ENCODE assay signal across 8 cellular contexts in genomic region chr9:127204771-127205470, GRCh38. TPM values are rescaled to one million over a fixed set of nuclear protein-coding genes. Genes with fewer than 3 reads are reported as not detected.
DNase-seq lines count a peak whose midpoint lies in the region; ATAC-seq and TF ChIP-seq lines count a peak whose summit lies in the region.

No MANE protein-coding gene starts in this region.

- no peaks in the 10 kb centered on the region for H3K9me3 Mint-ChIP-seq in T-helper 2 cell treated with Interferon-gamma antibody and Interleukin-4, amounts not matched to agents 5 μg/mL and 100 μg/mL, for 36 hours

- H4K20me1 ChIP-seq in Karpas-422 (ENCODE audit: insufficient read depth, low read depth, low read length), result no peaks in the 10 kb centered on the region

- H3K27me3 Mint-ChIP-seq in T-helper 2 cell treated with Interferon-gamma antibody and Interleukin-4, amounts not matched to agents 5 μg/mL and 100 μg/mL, for 36 hours (ENCODE audit: low read depth), result no peaks in the 10 kb centered on the region

- no peaks in the 10 kb centered on the region for H3K79me2 ChIP-seq in Karpas-422 (ENCODE audit: low read length)

- no peaks in the 10 kb centered on the region for H3K9me3 ChIP-seq in Karpas-422 (ENCODE audit: low read length)

- no peak overlapping the region for H3K4me2 ChIP-seq in Karpas-422 (ENCODE audit: low read depth, low read length, poor library complexity, severe bottlenecking)

- no peak overlapping the region for H3K4me3 ChIP-seq in Karpas-422 (ENCODE audit: low read length)

- no peaks in the 10 kb centered on the region for H3K4me1 ChIP-seq in Karpas-422 (ENCODE audit: low read length)

- peak; percentile 81 for DNase-seq in D341Med (ENCODE audit: low spot score)
- peak; percentile 59 for DNase-seq in Karpas-422
- peak; percentile 87 for DNase-seq in islet precursor cell
- DNase-seq in T-helper 2 cell treated with Interferon-gamma antibody and Interleukin-4, amounts not matched to agents 5 μg/mL and 100 μg/mL, for 36 hours (ENCODE audit: low spot score), result no peak
- no peak for DNase-seq in sciatic nerve (ENCODE audit: low spot score)
- DNase-seq in activated gamma-delta T cell (lab: John Stamatoyannopoulos, UW), result no peak

- no peaks in the 10 kb centered on the region for H3K4me1 Mint-ChIP-seq in T-helper 2 cell treated with Interferon-gamma antibody and Interleukin-4, amounts not matched to agents 5 μg/mL and 100 μg/mL, for 36 hours (ENCODE audit: low read depth)

- H3K36me3 ChIP-seq in Karpas-422 (ENCODE audit: insufficient read depth, low read length), result no peaks in the 10 kb centered on the region

- no peaks in the 10 kb centered on the region for H3K27me3 ChIP-seq in Karpas-422 (ENCODE audit: low read length)

- no peak overlapping the region for H3K27ac ChIP-seq in Karpas-422 (ENCODE audit: low read length)
- no peak overlapping the region for H3K27ac ChIP-seq in VCaP

- H3K9me2 ChIP-seq in Karpas-422 (replicated peaks; ENCODE audit: insufficient read depth, low read length), result no peaks in the 10 kb centered on the region

- H3K4me3 Mint-ChIP-seq in T-helper 2 cell treated with Interferon-gamma antibody and Interleukin-4, amounts not matched to agents 5 μg/mL and 100 μg/mL, for 36 hours, result no peak overlapping the region

- intact Hi-C loops in sciatic nerve (cut with DNase I), result no loop called here

- peak; percentile 30; the same call in 1 of the 2 replicates for TF ChIP-seq CTCF in VCaP (conservative IDR thresholded peaks at IDR 0.05)

- no peaks in the 10 kb centered on the region for H3K36me3 Mint-ChIP-seq in T-helper 2 cell treated with Interferon-gamma antibody and Interleukin-4, amounts not matched to agents 5 μg/mL and 100 μg/mL, for 36 hours (ENCODE audit: low read depth)

- H3K27ac Mint-ChIP-seq in T-helper 2 cell treated with Interferon-gamma antibody and Interleukin-4, amounts not matched to agents 5 μg/mL and 100 μg/mL, for 36 hours, result no peak overlapping the region

- no peak overlapping the region for H3K9ac ChIP-seq in Karpas-422 (ENCODE audit: low read length)

- ATAC-seq in GM21381 (IDR thresholded peaks at IDR 0.05; ENCODE audit: unreplicated experiment) (no peak), sciatic nerve (no peak)

- no peak overlapping the region for H2AFZ ChIP-seq in Karpas-422 (ENCODE audit: low read length)

RNA-seq across cellular contexts. Expression of gene GARNL3, which starts 59.7 kb away (rescaled TPM):
- 1.2 and 2.2 TPM in 2 replicates for total RNA-seq in Karpas-422 (2014; rRNA removed; shearing (Covaris generic); ENCODE audit: low replicate concordance)
- total RNA-seq in sciatic nerve, result 33.7 TPM

Comparison
In these comparisons a context has a peak if more than half of its experiments do, and no peak if none do; other contexts are left out.
1. DNase-seq: peak in D341Med (single experiment), Karpas-422 (single experiment) and islet precursor cell (single experiment); none in T-helper 2 cell treated with Interferon-gamma antibody and Interleukin-4, amounts not matched to agents 5 μg/mL and 100 μg/mL, for 36 hours (single experiment), sciatic nerve (single experiment) and activated gamma-delta T cell (single experiment).
2. RNA of gene GARNL3, which starts 59.7 kb away (total RNA-seq): 33.7 TPM in sciatic nerve (single experiment); 1.2 to 2.2 TPM in Karpas-422; every median in the first group is over 10 times any median in the second.